In genomic region chr3:50268276-50268675, GRCh38 we compare ENCODE assay signal across 15 cellular contexts. TPM values are rescaled to one million over a fixed set of nuclear protein-coding genes. Genes with fewer than 3 reads are reported as not detected.
A peak's percentile ranks its signal among the peaks of the same experiment; 100 is the strongest.
DNase-seq lines count a peak whose midpoint lies in the region; ATAC-seq, FAIRE-seq and TF ChIP-seq lines count a peak whose summit lies in the region.
"Had no signal": no experiment of that assay in that cellular context is flagged by ENCODE, and none has a peak within 500 bp of the region (broad histone marks: within the 10 kb centered on the region; RNA-seq: fewer than 3 reads in every experiment).

No MANE protein-coding gene starts in this region.

- H3K4me1 ChIP-seq in A549 (peaks cover 84% of the 10 kb centered on the region), GM12878 (ENCODE audit: control insufficient read depth, insufficient read depth, low read length) (peaks cover 5% of the 10 kb centered on the region), hepatocyte (ENCODE audit: insufficient read depth) (peaks cover 89% of the 10 kb centered on the region), sigmoid colon (peaks cover 0 to 77% (median 73%) of the 10 kb centered on the region in 4 donors)

- SMC1A ChIA-PET in GM12878 (lab: Charles Lee; ENCODE audit: uncharacterized antibody, unreplicated experiment): no interaction called here

- H3K79me2 ChIP-seq in GM12878 (ENCODE audit: control insufficient read depth, insufficient read depth, low read length) (no peaks in the 10 kb centered on the region), hepatocyte (peaks cover 21% of the 10 kb centered on the region)

- no peaks in the 10 kb centered on the region for H3K9me2 ChIP-seq in hepatocyte (replicated peaks; ENCODE audit: insufficient read depth)

- H3K4me2 ChIP-seq in A549: peak overlapping the region; percentile 98
- no peak overlapping the region for H3K4me2 ChIP-seq in GM12878 (ENCODE audit: control insufficient read depth, insufficient read depth)
- peak overlapping the region; percentile 89 for H3K4me2 ChIP-seq in hepatocyte

- no peaks in the 10 kb centered on the region for H3K9me3 ChIP-seq in A549
- H3K9me3 ChIP-seq in GM12878 (replicated peaks; ENCODE audit: control insufficient read depth, insufficient read depth, low read length): no peaks in the 10 kb centered on the region
- no peaks in the 10 kb centered on the region for H3K9me3 ChIP-seq in hepatocyte (ENCODE audit: low read depth)
- no peaks in the 10 kb centered on the region for H3K9me3 ChIP-seq in sigmoid colon
- no peaks in the 10 kb centered on the region for H3K9me3 ChIP-seq in WERI-Rb-1 (ENCODE audit: severe bottlenecking)
- H3K9me3 ChIP-seq: prostate gland had no signal

- WGBS in A549 (ENCODE audit: missing lambda C conversion rate): 42% methylated on average over 3 of the region's 3 CpGs
- 33% methylated on average over 3 of the region's 3 CpGs for WGBS in GM12878 (ENCODE audit: insufficient coverage, insufficient replicate concordance, low lambda C conversion rate, missing lambda C conversion rate)
- 77% methylated on average over 3 of the region's 3 CpGs for WGBS in hepatocyte (ENCODE audit: low lambda C conversion rate, missing lambda C conversion rate)
- WGBS in sigmoid colon, 2 donors: 21 to 53% methylated on average over 3 of the region's 3 CpGs

- H3K27me3 ChIP-seq in GM12878 (replicated peaks in 1 of 2; ENCODE audit: control insufficient read depth in 2 of 2, insufficient read depth in 2 of 2, low read length in 1 of 2) (peaks cover 0 to 4% of the 10 kb centered on the region in 2 experiments; a peak in 1 of 4 replicates), hepatocyte (no peaks in the 10 kb centered on the region), sigmoid colon (no peaks in the 10 kb centered on the region), WERI-Rb-1 (ENCODE audit: insufficient read depth, low read depth, severe bottlenecking) (peaks cover 4% of the 10 kb centered on the region)

- intact Hi-C loops in GM12878 (cut with micrococcal nuclease; ENCODE audit: unreplicated experiment) (no loop called here), sigmoid colon (cut with DNase I) (no loop called here)

- H3K27ac ChIP-seq in A549 (peak overlapping the region; percentile 79 to 94; a peak in 5 of 6 replicates), GM12878 (ENCODE audit: control insufficient read depth, insufficient read depth) (no peak overlapping the region), hepatocyte (peak overlapping the region; percentile 91), sigmoid colon (peak overlapping the region; percentile 93 to 99 (median 99)), WERI-Rb-1 (no peak overlapping the region)

- CTCF ChIA-PET in A549 (lab: Yijun Ruan, JAX) (interaction anchor here (1.5 to 7.4 kb wide), 6 partner anchors 12 to 76 kb away, joined by 6 to 60 read pairs (median 10); no protein-coding TSS in a partner anchor), GM12878 (lab: Yijun Ruan, JAX) (interaction anchor here (1.8 kb wide), 1 partner anchor 22 kb away, joined by 6 read pairs; no protein-coding TSS in a partner anchor)

- H3K4me3 ChIP-seq in A549 (no peak overlapping the region), GM12878 (no peak overlapping the region), hepatocyte (no peak overlapping the region), sigmoid colon (peak overlapping the region in 3 of 4 donors; percentile 52 to 58 (median 55)), WERI-Rb-1 (ENCODE audit: low read depth, low read length) (no peak overlapping the region)

- no peak overlapping the region for H3K9ac ChIP-seq in GM12878 (ENCODE audit: control insufficient read depth, insufficient read depth, low read length)

- RAD21 ChIA-PET in GM12878 (lab: Charles Lee; ENCODE audit: unreplicated experiment): no interaction called here

- BruUV-seq in GM12878 (replicated peaks; lab: Mats Ljungman, UMichigan): no TSS peak

- DNase-seq in A549 (ENCODE audit: low read depth in 1 of 2, low spot score in 1 of 2) (no peak), GM12878 (ENCODE audit: low read depth, low spot score) (no peak), hepatocyte (ENCODE audit: low spot score) (no peak), sigmoid colon (no peak), 8988T (no peak), WERI-Rb-1 (no peak)
- DNase-seq: activated CD8-positive, alpha-beta T cell treated with anti-CD3 and anti-CD28 coated beads, Interleukin-2, amount 10 ng/mL, durations not matched to agents 7 days and 5 days; activated naive CD4-positive, alpha-beta T cell; MM.1S; T-helper 9 cell had no signal

- no peak for TF ChIP-seq EP300 in A549 (IDR thresholded peaks at IDR 0.05)
- TF ChIP-seq EP300 in GM12878 (IDR thresholded peaks at IDR 0.05; ENCODE audit: borderline replicate concordance in 1 of 2, control insufficient read depth in 1 of 2, low read depth in 2 of 2, low read length in 2 of 2): no peak
- no peak for TF ChIP-seq EP300 in sigmoid colon (IDR thresholded peaks at IDR 0.05)

- POLR2A ChIA-PET in A549 (lab: Yijun Ruan, JAX): interaction anchor here (2.1 kb wide), 1 partner anchor 22 kb away, joined by 4 read pairs; no protein-coding TSS in a partner anchor
- POLR2A ChIA-PET in GM12878 (lab: Charles Lee): no interaction called here

- in situ Hi-C loops in GM12878 (cut with MboI): no loop called here

- ATAC-seq in A549 (no peak), GM12878 (no peak), HG02610 (IDR thresholded peaks at IDR 0.05; ENCODE audit: unreplicated experiment) (no peak), esophagus mucosa (no peak)
- ATAC-seq: activated CD8-positive, alpha-beta T cell treated with anti-CD3 and anti-CD28 coated beads, Interleukin-2, amount 10 ng/mL, durations not matched to agents 7 days and 5 days; left lobe of liver had no signal

- H4K20me1 ChIP-seq in GM12878 (ENCODE audit: control insufficient read depth, insufficient read depth): no peaks in the 10 kb centered on the region
- H4K20me1 ChIP-seq in hepatocyte (ENCODE audit: insufficient read depth, poor library complexity, severe bottlenecking): no peaks in the 10 kb centered on the region

- TF ChIP-seq POLR2A in A549 (IDR thresholded peaks at IDR 0.05; ENCODE audit: low read length) (no peak), GM12878 (IDR thresholded peaks at IDR 0.05; ENCODE audit: low read depth, low read length) (no peak), sigmoid colon (IDR thresholded peaks at IDR 0.05) (no peak)

- no peak for TF ChIP-seq CTCF in A549 (IDR thresholded peaks at IDR 0.05)
- TF ChIP-seq CTCF in GM12878 (IDR thresholded peaks at IDR 0.05 in 2 of 3, conservative IDR thresholded peaks at IDR 0.05 in 1 of 3; ENCODE audit: control insufficient read depth in 2 of 3, extremely low read depth in 1 of 3, insufficient read depth in 1 of 3, low read depth in 3 of 3, low read length in 3 of 3): no peak
- TF ChIP-seq CTCF in hepatocyte (IDR thresholded peaks at IDR 0.05; ENCODE audit: poor library complexity): no peak
- TF ChIP-seq CTCF in sigmoid colon (IDR thresholded peaks at IDR 0.05): no peak
- TF ChIP-seq CTCF in WERI-Rb-1 (IDR thresholded peaks at IDR 0.05; ENCODE audit: low read depth, low read length): no peak

- TF ChIP-seq RAD21 in A549 (conservative IDR thresholded peaks at IDR 0.05 in 1 of 2, IDR thresholded peaks at IDR 0.05 in 1 of 2) (no peak), GM12878 (IDR thresholded peaks at IDR 0.05; ENCODE audit: insufficient read depth, low read depth, low read length) (no peak)

- FAIRE-seq in A549 (lab: Jason Lieb, UNC): no peak
- no peak for FAIRE-seq in GM12878 (lab: Jason Lieb, UNC)

- H3K36me3 ChIP-seq in GM12878 (ENCODE audit: control insufficient read depth in 2 of 2, insufficient read depth in 2 of 2, low read length in 1 of 2): no peaks in the 10 kb centered on the region
- no peaks in the 10 kb centered on the region for H3K36me3 ChIP-seq in hepatocyte (replicated peaks; ENCODE audit: insufficient read depth, low read depth)
- no peaks in the 10 kb centered on the region for H3K36me3 ChIP-seq in sigmoid colon
- H3K36me3 ChIP-seq in WERI-Rb-1: no peaks in the 10 kb centered on the region
- H3K36me3 ChIP-seq: prostate gland had no signal

- H2AFZ ChIP-seq in GM12878 (ENCODE audit: control insufficient read depth, low read depth, low read length) (no peak overlapping the region), hepatocyte (no peak overlapping the region)

RNA-seq across cellular contexts. Expression of gene SEMA3B, which starts 0.7 kb away (rescaled TPM):
- polyA plus RNA-seq in A549 (2011; rRNA removed): 6.5 and 6.8 TPM in 2 replicates
- polyA plus RNA-seq in A549 (2012; cell fraction: cytosol; rRNA removed): 7.5 and 9.0 TPM in 2 replicates
- polyA plus RNA-seq in A549 (2012; cell fraction: nucleus; rRNA removed): 57.8 and 81.9 TPM in 2 replicates
- polyA plus RNA-seq in A549 (2017; fragmentation: RNase III; extraction: RNeasy Plus Mini Kit Qiagen cat#74134 plus additional on column Dnase treatment): 6.5 to 8.4 TPM (median 7.4 TPM) in 3 replicates
- polyA minus RNA-seq in A549 (2011; rRNA and poly(A)+ RNA removed): 6.1 and 7.2 TPM in 2 replicates
- total RNA-seq in GM12878 (2013; cell fraction: nucleolus; rRNA removed): 2.1 and 5.2 TPM in 2 replicates
- total RNA-seq in GM12878 (2014; rRNA removed): 0.11 and 0.16 TPM in 2 replicates
- 0.05 and 0.09 TPM in 2 replicates for total RNA-seq in GM12878 (2014; rRNA removed; fragmentation: Illumina TruSeq; extraction: Trizol)
- total RNA-seq in GM12878 (2021): 0.59 and 0.74 TPM in 2 replicates
- polyA plus RNA-seq in GM12878 (2011; ENCODE audit: low read depth): not detected
- polyA plus RNA-seq in GM12878 (2011; rRNA removed): 0.33 and 0.48 TPM in 2 replicates
- polyA plus RNA-seq in GM12878 (2011; cell fraction: cytosol; rRNA removed): 0.39 and 0.74 TPM in 2 replicates
- 6.9 and 9.0 TPM in 2 replicates for polyA plus RNA-seq in GM12878 (2011; cell fraction: nucleus; rRNA removed)
- 0.90 and 1.2 TPM in 2 replicates for polyA plus RNA-seq in GM12878 (2012)
- polyA plus RNA-seq in GM12878 (2014; fragmentation: Illumina TruSeq; extraction: Trizol): 0.06 TPM in 1 of 2 replicates, not detected in the other
- not detected for polyA plus RNA-seq in GM12878 (2014; fragmentation: Nextera tagmentation; extraction: Ambion mirVana)
- polyA plus RNA-seq in GM12878 (2014; rRNA removed): 0.37 and 0.47 TPM in 2 replicates
- polyA plus RNA-seq in GM12878 (2016; fragmentation: Nextera tagmentation; extraction: Ambion mirVana): under 1 TPM; 0.09 to 0.16 TPM
- polyA minus RNA-seq in GM12878 (2011; rRNA and poly(A)+ RNA removed): 0.29 and 0.41 TPM in 2 replicates
- polyA minus RNA-seq in GM12878 (2011; cell fraction: cytosol; rRNA and poly(A)+ RNA removed): 4.5 and 7.3 TPM in 2 replicates
- polyA minus RNA-seq in GM12878 (2011; cell fraction: nucleus; rRNA and poly(A)+ RNA removed): 2.7 and 3.3 TPM in 2 replicates
- total RNA-seq in hepatocyte: 60.2 and 67.7 TPM in 2 replicates
- polyA plus RNA-seq in hepatocyte: 104 and 135 TPM in 2 replicates
- 10 to 100 TPM in 3 of 4 donors, 1 to 10 TPM in 1; 7.9 to 54.6 (median 25.0) TPM for total RNA-seq in sigmoid colon
- 10 to 100 TPM; 12.0 to 39.2 (median 15.3) TPM for polyA plus RNA-seq in sigmoid colon
- total RNA-seq in esophagus mucosa: 2.4 TPM

RNA-seq across cellular contexts. Expression of gene LSMEM2, which starts 10.6 kb away (rescaled TPM):
- not detected in 2 replicates for polyA plus RNA-seq in A549 (2011; rRNA removed)
- 0.03 TPM in 1 of 2 replicates, not detected in the other for polyA plus RNA-seq in A549 (2012; cell fraction: cytosol; rRNA removed)
- polyA plus RNA-seq in A549 (2012; cell fraction: nucleus; rRNA removed): 0.06 and 0.16 TPM in 2 replicates
- polyA plus RNA-seq in A549 (2017; fragmentation: RNase III; extraction: RNeasy Plus Mini Kit Qiagen cat#74134 plus additional on column Dnase treatment): 0.09 TPM in 1 of 3 replicates, not detected in the others
- not detected in 2 replicates for polyA minus RNA-seq in A549 (2011; rRNA and poly(A)+ RNA removed)
- not detected in 2 replicates for total RNA-seq in GM12878 (2013; cell fraction: nucleolus; rRNA removed)
- total RNA-seq in GM12878 (2014; rRNA removed): not detected in 2 replicates
- not detected in 2 replicates for total RNA-seq in GM12878 (2014; rRNA removed; fragmentation: Illumina TruSeq; extraction: Trizol)
- total RNA-seq in GM12878 (2021): not detected in 2 replicates
- polyA plus RNA-seq in GM12878 (2011; ENCODE audit: low read depth): not detected
- polyA plus RNA-seq in GM12878 (2011; rRNA removed): not detected in 2 replicates
- polyA plus RNA-seq in GM12878 (2011; cell fraction: cytosol; rRNA removed): not detected in 2 replicates
- polyA plus RNA-seq in GM12878 (2011; cell fraction: nucleus; rRNA removed): not detected in 2 replicates
- polyA plus RNA-seq in GM12878 (2012): 0.12 TPM in 1 of 2 replicates, not detected in the other
- polyA plus RNA-seq in GM12878 (2014; fragmentation: Illumina TruSeq; extraction: Trizol): not detected in 2 replicates
- polyA plus RNA-seq in GM12878 (2014; fragmentation: Nextera tagmentation; extraction: Ambion mirVana): not detected
- polyA plus RNA-seq in GM12878 (2014; rRNA removed): not detected in 2 replicates
- polyA plus RNA-seq in GM12878 (2016; fragmentation: Nextera tagmentation; extraction: Ambion mirVana): under 1 TPM in 1 of 2 experiments, not detected in 1; 0.17 TPM
- polyA minus RNA-seq in GM12878 (2011; rRNA and poly(A)+ RNA removed): not detected in 2 replicates
- polyA minus RNA-seq in GM12878 (2011; cell fraction: cytosol; rRNA and poly(A)+ RNA removed): not detected in 2 replicates
- polyA minus RNA-seq in GM12878 (2011; cell fraction: nucleus; rRNA and poly(A)+ RNA removed): not detected in 2 replicates
- total RNA-seq in hepatocyte: 0.20 TPM in 1 of 2 replicates, not detected in the other
- 0.39 TPM in 1 of 2 replicates, not detected in the other for polyA plus RNA-seq in hepatocyte
- not detected for total RNA-seq in sigmoid colon
- polyA plus RNA-seq in sigmoid colon: under 1 TPM in 2 of 3 donors, not detected in 1; 0.13 to 0.46 TPM
- total RNA-seq in esophagus mucosa: not detected
- total RNA-seq: activated CD8-positive, alpha-beta T cell treated with anti-CD3 and anti-CD28 coated beads, Interleukin-2, amount 10 ng/mL, durations not matched to agents 7 days and 5 days; glomerular endothelial cell; left lobe of liver; prostate gland had no signal

RNA-seq across cellular contexts. Expression of gene IFRD2, which starts 24.0 kb away (rescaled TPM):
- polyA plus RNA-seq in A549 (2011; rRNA removed) (42.2 and 44.5 TPM in 2 replicates), A549 (2017; fragmentation: RNase III; extraction: RNeasy Plus Mini Kit Qiagen cat#74134 plus additional on column Dnase treatment) (79.7 to 86.2 TPM (median 80.9 TPM) in 3 replicates), GM12878 (2011; rRNA removed) (12.4 and 19.1 TPM in 2 replicates), GM12878 (2014; fragmentation: Illumina TruSeq; extraction: Trizol) (19.1 and 44.1 TPM in 2 replicates), GM12878 (2014; fragmentation: Nextera tagmentation; extraction: Ambion mirVana) (10 to 100 TPM; 33.7 to 82.8 TPM), GM12878 (2014; rRNA removed) (77.8 and 87.5 TPM in 2 replicates), GM12878 (2016; fragmentation: Nextera tagmentation; extraction: Ambion mirVana) (100 to 1,000 TPM; 144 to 153 TPM), hepatocyte (71.6 and 76.2 TPM in 2 replicates), sigmoid colon (10 to 100 TPM; 24.5 to 73.1 (median 31.2) TPM)
- polyA plus RNA-seq in A549 (2012; cell fraction: cytosol; rRNA removed): 126 and 154 TPM in 2 replicates
- polyA plus RNA-seq in A549 (2012; cell fraction: nucleus; rRNA removed): 245 and 302 TPM in 2 replicates
- polyA minus RNA-seq in A549 (2011; rRNA and poly(A)+ RNA removed): 31.4 and 35.3 TPM in 2 replicates
- 91.8 and 111 TPM in 2 replicates for total RNA-seq in GM12878 (2013; cell fraction: nucleolus; rRNA removed)
- total RNA-seq in GM12878 (2014; rRNA removed) (81.7 and 100 TPM in 2 replicates), GM12878 (2014; rRNA removed; fragmentation: Illumina TruSeq; extraction: Trizol) (47.5 and 52.0 TPM in 2 replicates), GM12878 (2021) (96.6 and 103 TPM in 2 replicates), hepatocyte (37.0 and 41.4 TPM in 2 replicates), sigmoid colon (10 to 100 TPM; 46.7 to 59.1 (median 52.7) TPM), esophagus mucosa (65.8 TPM)
- polyA plus RNA-seq in GM12878 (2011; ENCODE audit: low read depth): 21.2 TPM
- polyA plus RNA-seq in GM12878 (2011; cell fraction: cytosol; rRNA removed): 43.7 and 61.2 TPM in 2 replicates
- polyA plus RNA-seq in GM12878 (2011; cell fraction: nucleus; rRNA removed): 223 and 239 TPM in 2 replicates
- 40.6 and 41.3 TPM in 2 replicates for polyA plus RNA-seq in GM12878 (2012)
- 21.5 and 46.9 TPM in 2 replicates for polyA minus RNA-seq in GM12878 (2011; rRNA and poly(A)+ RNA removed)
- polyA minus RNA-seq in GM12878 (2011; cell fraction: cytosol; rRNA and poly(A)+ RNA removed): 12.7 and 13.8 TPM in 2 replicates
- polyA minus RNA-seq in GM12878 (2011; cell fraction: nucleus; rRNA and poly(A)+ RNA removed): 51.4 and 96.7 TPM in 2 replicates

RNA-seq across cellular contexts. Expression of gene HYAL3, which starts 30.9 kb away (rescaled TPM):
- polyA plus RNA-seq in A549 (2011; rRNA removed) (3.0 and 5.2 TPM in 2 replicates), A549 (2017; fragmentation: RNase III; extraction: RNeasy Plus Mini Kit Qiagen cat#74134 plus additional on column Dnase treatment) (4.8 to 5.4 TPM (median 5.0 TPM) in 3 replicates), GM12878 (2011; rRNA removed) (0.94 and 1.4 TPM in 2 replicates), GM12878 (2014; fragmentation: Illumina TruSeq; extraction: Trizol) (0.49 and 1.8 TPM in 2 replicates), GM12878 (2014; fragmentation: Nextera tagmentation; extraction: Ambion mirVana) (under 1 TPM; 0.37 TPM), GM12878 (2014; rRNA removed) (3.7 and 4.0 TPM in 2 replicates), GM12878 (2016; fragmentation: Nextera tagmentation; extraction: Ambion mirVana) (1 to 10 TPM; 4.1 to 4.2 TPM), hepatocyte (5.6 and 7.0 TPM in 2 replicates), sigmoid colon (1 to 10 TPM in 2 of 3 donors, under 1 TPM in 1; 0.60 to 4.4 (median 2.8) TPM)
- 8.8 and 11.0 TPM in 2 replicates for polyA plus RNA-seq in A549 (2012; cell fraction: cytosol; rRNA removed)
- 12.8 and 13.3 TPM in 2 replicates for polyA plus RNA-seq in A549 (2012; cell fraction: nucleus; rRNA removed)
- polyA minus RNA-seq in A549 (2011; rRNA and poly(A)+ RNA removed): 3.5 and 9.3 TPM in 2 replicates
- 4.9 and 6.0 TPM in 2 replicates for total RNA-seq in GM12878 (2013; cell fraction: nucleolus; rRNA removed)
- total RNA-seq in GM12878 (2014; rRNA removed) (3.6 and 4.0 TPM in 2 replicates), GM12878 (2014; rRNA removed; fragmentation: Illumina TruSeq; extraction: Trizol) (2.0 and 2.4 TPM in 2 replicates), GM12878 (2021) (2.8 and 3.9 TPM in 2 replicates), hepatocyte (3.7 and 9.0 TPM in 2 replicates), sigmoid colon (1 to 10 TPM; 2.1 to 8.3 (median 3.4) TPM), esophagus mucosa (4.8 TPM)
- polyA plus RNA-seq in GM12878 (2011; ENCODE audit: low read depth): 0.59 TPM
- 3.3 and 4.1 TPM in 2 replicates for polyA plus RNA-seq in GM12878 (2011; cell fraction: cytosol; rRNA removed)
- 6.3 and 6.4 TPM in 2 replicates for polyA plus RNA-seq in GM12878 (2011; cell fraction: nucleus; rRNA removed)
- polyA plus RNA-seq in GM12878 (2012): 1.0 and 1.6 TPM in 2 replicates
- 1.0 and 4.2 TPM in 2 replicates for polyA minus RNA-seq in GM12878 (2011; rRNA and poly(A)+ RNA removed)
- polyA minus RNA-seq in GM12878 (2011; cell fraction: cytosol; rRNA and poly(A)+ RNA removed): 1.5 and 1.6 TPM in 2 replicates
- polyA minus RNA-seq in GM12878 (2011; cell fraction: nucleus; rRNA and poly(A)+ RNA removed): 4.2 and 5.4 TPM in 2 replicates

RNA-seq across cellular contexts. Expression of gene NAA80, which starts 30.9 kb away (rescaled TPM):
- polyA plus RNA-seq in A549 (2011; rRNA removed) (3.1 and 4.5 TPM in 2 replicates), A549 (2017; fragmentation: RNase III; extraction: RNeasy Plus Mini Kit Qiagen cat#74134 plus additional on column Dnase treatment) (4.5 to 5.4 TPM (median 5.3 TPM) in 3 replicates), GM12878 (2011; rRNA removed) (2.4 and 5.1 TPM in 2 replicates), GM12878 (2014; fragmentation: Illumina TruSeq; extraction: Trizol) (2.6 and 6.4 TPM in 2 replicates), GM12878 (2014; fragmentation: Nextera tagmentation; extraction: Ambion mirVana) (under 1 TPM; 0.48 to 0.62 TPM), GM12878 (2014; rRNA removed) (12.7 and 13.6 TPM in 2 replicates), GM12878 (2016; fragmentation: Nextera tagmentation; extraction: Ambion mirVana) (1 to 10 TPM; 7.0 to 8.0 TPM), hepatocyte (17.0 and 19.5 TPM in 2 replicates), sigmoid colon (1 to 10 TPM; 3.5 to 9.5 (median 4.2) TPM)
- polyA plus RNA-seq in A549 (2012; cell fraction: cytosol; rRNA removed): 5.4 and 6.3 TPM in 2 replicates
- 19.5 and 20.8 TPM in 2 replicates for polyA plus RNA-seq in A549 (2012; cell fraction: nucleus; rRNA removed)
- polyA minus RNA-seq in A549 (2011; rRNA and poly(A)+ RNA removed): 9.5 and 10.2 TPM in 2 replicates
- 24.5 and 24.6 TPM in 2 replicates for total RNA-seq in GM12878 (2013; cell fraction: nucleolus; rRNA removed)
- total RNA-seq in GM12878 (2014; rRNA removed) (8.5 and 9.2 TPM in 2 replicates), GM12878 (2014; rRNA removed; fragmentation: Illumina TruSeq; extraction: Trizol) (2.9 and 3.8 TPM in 2 replicates), GM12878 (2021) (9.0 and 9.1 TPM in 2 replicates), hepatocyte (6.7 and 7.1 TPM in 2 replicates), sigmoid colon (1 to 10 TPM; 3.6 to 9.4 (median 7.6) TPM), esophagus mucosa (7.6 TPM)
- 3.1 TPM for polyA plus RNA-seq in GM12878 (2011; ENCODE audit: low read depth)
- 11.0 and 11.9 TPM in 2 replicates for polyA plus RNA-seq in GM12878 (2011; cell fraction: cytosol; rRNA removed)
- polyA plus RNA-seq in GM12878 (2011; cell fraction: nucleus; rRNA removed): 39.0 and 44.2 TPM in 2 replicates
- polyA plus RNA-seq in GM12878 (2012): 7.8 and 11.0 TPM in 2 replicates
- 7.8 and 20.4 TPM in 2 replicates for polyA minus RNA-seq in GM12878 (2011; rRNA and poly(A)+ RNA removed)
- polyA minus RNA-seq in GM12878 (2011; cell fraction: cytosol; rRNA and poly(A)+ RNA removed): 3.2 TPM in 2 replicates
- 19.7 and 30.1 TPM in 2 replicates for polyA minus RNA-seq in GM12878 (2011; cell fraction: nucleus; rRNA and poly(A)+ RNA removed)

Comparison
In these comparisons a context has a peak if more than half of its experiments do, and no peak if none do; other contexts are left out.
1. H3K27ac ChIP-seq: peak in A549 (2 of 2), hepatocyte (single experiment) and sigmoid colon (4 of 4); none in GM12878 (single experiment) and WERI-Rb-1 (single experiment).
2. H3K4me3 ChIP-seq: peak in sigmoid colon (3 of 4); none in A549 (single experiment), GM12878 (single experiment), hepatocyte (single experiment) and WERI-Rb-1 (single experiment).
3. Of the 24 proteins assayed by ChIP-seq in both GM12878 and A549: peak only in GM12878: BCL3 and PBX3; only in A549: none; in both: none; in neither: 22.